Comparison of ENCODE assay signal across 1 cellular context in the genomic region with DNA sequence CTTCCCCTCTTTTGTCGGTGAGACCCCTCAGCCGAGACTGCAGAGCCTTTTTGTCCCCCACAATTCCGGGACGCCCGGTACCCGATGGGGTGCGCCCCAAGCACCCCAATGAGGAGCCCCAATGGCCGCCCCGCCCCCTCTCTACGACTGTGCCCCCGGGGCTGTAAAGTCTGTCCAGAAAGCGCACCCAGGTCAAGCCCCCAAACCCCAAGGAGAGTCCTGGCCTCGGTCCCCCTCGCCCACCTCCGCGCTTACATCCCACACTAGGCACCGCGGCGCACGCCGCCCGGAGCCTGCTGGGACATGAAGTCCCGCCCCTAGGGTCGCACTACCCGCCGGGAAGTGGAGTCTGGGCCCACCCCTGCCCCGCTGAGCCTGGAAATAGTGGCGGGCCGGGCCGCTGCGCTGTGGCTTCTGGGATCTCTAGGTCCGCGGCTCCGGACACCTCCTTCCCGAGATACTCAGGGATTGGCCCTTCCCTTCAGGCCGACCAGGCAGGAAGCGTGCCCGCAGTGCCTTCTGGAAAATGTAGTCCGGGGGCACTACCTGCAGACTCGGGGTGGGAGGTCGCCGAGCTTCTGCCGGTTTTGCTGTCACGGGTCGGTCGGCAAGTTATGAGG.
TF ChIP-seq lines count a peak whose summit lies in the region.

Gene MEN1, minus strand, starts transcription at position 281 of the 620 bp plus-strand sequence. CDS start 442 bp downstream, outside the sequence.

TF ChIP-seq in WTC11, 78 proteins besides CTCF, POLR2A, EP300 and RAD21 (continued from another document):
- TF ChIP-seq CREB1 (CRISPR knock-in tag; IDR thresholded peaks at IDR 0.05) (no peak), ZNF671 (CRISPR knock-in tag; IDR thresholded peaks at IDR 0.05) (no peak), GRHL2 (CRISPR knock-in tag; IDR thresholded peaks at IDR 0.05; ENCODE audit: insufficient replicate concordance, severe bottlenecking) (no peak), ATF2 (CRISPR knock-in tag; IDR thresholded peaks at IDR 0.05; ENCODE audit: borderline replicate concordance, low read depth) (no peak), IRF2 (CRISPR knock-in tag; IDR thresholded peaks at IDR 0.05; ENCODE audit: borderline replicate concordance, low read depth) (no peak), RELA (CRISPR knock-in tag; IDR thresholded peaks at IDR 0.05; ENCODE audit: borderline replicate concordance) (no peak), FOXK1 (CRISPR knock-in tag; IDR thresholded peaks at IDR 0.05) (peak; percentile 63)
- TF ChIP-seq, protein P1, sequence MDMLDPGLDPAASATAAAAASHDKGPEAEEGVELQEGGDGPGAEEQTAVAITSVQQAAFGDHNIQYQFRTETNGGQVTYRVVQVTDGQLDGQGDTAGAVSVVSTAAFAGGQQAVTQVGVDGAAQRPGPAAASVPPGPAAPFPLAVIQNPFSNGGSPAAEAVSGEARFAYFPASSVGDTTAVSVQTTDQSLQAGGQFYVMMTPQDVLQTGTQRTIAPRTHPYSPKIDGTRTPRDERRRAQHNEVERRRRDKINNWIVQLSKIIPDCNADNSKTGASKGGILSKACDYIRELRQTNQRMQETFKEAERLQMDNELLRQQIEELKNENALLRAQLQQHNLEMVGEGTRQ (CRISPR knock-in tag; IDR thresholded peaks at IDR 0.05), result peak; percentile 20; the same call in 1 of the 2 replicates
- TF ChIP-seq, protein P2, sequence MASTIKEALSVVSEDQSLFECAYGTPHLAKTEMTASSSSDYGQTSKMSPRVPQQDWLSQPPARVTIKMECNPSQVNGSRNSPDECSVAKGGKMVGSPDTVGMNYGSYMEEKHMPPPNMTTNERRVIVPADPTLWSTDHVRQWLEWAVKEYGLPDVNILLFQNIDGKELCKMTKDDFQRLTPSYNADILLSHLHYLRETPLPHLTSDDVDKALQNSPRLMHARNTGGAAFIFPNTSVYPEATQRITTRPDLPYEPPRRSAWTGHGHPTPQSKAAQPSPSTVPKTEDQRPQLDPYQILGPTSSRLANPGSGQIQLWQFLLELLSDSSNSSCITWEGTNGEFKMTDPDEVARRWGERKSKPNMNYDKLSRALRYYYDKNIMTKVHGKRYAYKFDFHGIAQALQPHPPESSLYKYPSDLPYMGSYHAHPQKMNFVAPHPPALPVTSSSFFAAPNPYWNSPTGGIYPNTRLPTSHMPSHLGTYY (CRISPR knock-in tag; IDR thresholded peaks at IDR 0.05), result no peak
- TF ChIP-seq, protein P3, sequence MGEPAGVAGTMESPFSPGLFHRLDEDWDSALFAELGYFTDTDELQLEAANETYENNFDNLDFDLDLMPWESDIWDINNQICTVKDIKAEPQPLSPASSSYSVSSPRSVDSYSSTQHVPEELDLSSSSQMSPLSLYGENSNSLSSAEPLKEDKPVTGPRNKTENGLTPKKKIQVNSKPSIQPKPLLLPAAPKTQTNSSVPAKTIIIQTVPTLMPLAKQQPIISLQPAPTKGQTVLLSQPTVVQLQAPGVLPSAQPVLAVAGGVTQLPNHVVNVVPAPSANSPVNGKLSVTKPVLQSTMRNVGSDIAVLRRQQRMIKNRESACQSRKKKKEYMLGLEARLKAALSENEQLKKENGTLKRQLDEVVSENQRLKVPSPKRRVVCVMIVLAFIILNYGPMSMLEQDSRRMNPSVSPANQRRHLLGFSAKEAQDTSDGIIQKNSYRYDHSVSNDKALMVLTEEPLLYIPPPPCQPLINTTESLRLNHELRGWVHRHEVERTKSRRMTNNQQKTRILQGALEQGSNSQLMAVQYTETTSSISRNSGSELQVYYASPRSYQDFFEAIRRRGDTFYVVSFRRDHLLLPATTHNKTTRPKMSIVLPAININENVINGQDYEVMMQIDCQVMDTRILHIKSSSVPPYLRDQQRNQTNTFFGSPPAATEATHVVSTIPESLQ (CRISPR knock-in tag; IDR thresholded peaks at IDR 0.05), result no peak
- TF ChIP-seq, protein P4, sequence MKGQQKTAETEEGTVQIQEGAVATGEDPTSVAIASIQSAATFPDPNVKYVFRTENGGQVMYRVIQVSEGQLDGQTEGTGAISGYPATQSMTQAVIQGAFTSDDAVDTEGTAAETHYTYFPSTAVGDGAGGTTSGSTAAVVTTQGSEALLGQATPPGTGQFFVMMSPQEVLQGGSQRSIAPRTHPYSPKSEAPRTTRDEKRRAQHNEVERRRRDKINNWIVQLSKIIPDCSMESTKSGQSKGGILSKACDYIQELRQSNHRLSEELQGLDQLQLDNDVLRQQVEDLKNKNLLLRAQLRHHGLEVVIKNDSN (CRISPR knock-in tag; IDR thresholded peaks at IDR 0.05), result peak; percentile 12; the same call in 1 of the 2 replicates
